Comparison of ENCODE assay signal across 1 cellular context in genomic region chr5:149388498-149389190, GRCh38.
TF ChIP-seq lines count a peak whose summit lies in the region.

No MANE protein-coding gene starts in this region.

TF ChIP-seq in HepG2, 621 proteins besides CTCF, POLR2A, EP300 and RAD21:
- no peak for TF ChIP-seq ZMAT5 (CRISPR knock-in tag; IDR thresholded peaks at IDR 0.05; ENCODE audit: borderline replicate concordance, low read depth)
- peak; percentile 98 for TF ChIP-seq ZNF12 (CRISPR knock-in tag; IDR thresholded peaks at IDR 0.05)
- TF ChIP-seq ZNF772 (CRISPR knock-in tag; IDR thresholded peaks at IDR 0.05) = no peak
- no peak for TF ChIP-seq SALL2 (CRISPR knock-in tag; IDR thresholded peaks at IDR 0.05)
- TF ChIP-seq JUND (CRISPR knock-in tag; IDR thresholded peaks at IDR 0.05) = no peak
- TF ChIP-seq ZNF530 (CRISPR knock-in tag; IDR thresholded peaks at IDR 0.05; ENCODE audit: low read depth) = no peak
